In genomic region chr14:102524451-102525212, GRCh38 we compare ENCODE assay signal across 7 cellular contexts.
DNase-seq lines count a peak whose midpoint lies in the region; ATAC-seq and TF ChIP-seq lines count a peak whose summit lies in the region.

No MANE protein-coding gene starts in this region.

- DNase-seq in NCI-H187 treated with DMSO at 0.1 percent for 48 hours (lab: John Stamatoyannopoulos, UW) (peak; percentile 94), T-helper 22 cell (ENCODE audit: low read depth) (peak; percentile 78), astrocyte of the hippocampus (ENCODE audit: low read depth, low spot score) (peak; percentile 100), hypothalamus (lab: John Stamatoyannopoulos, UW) (peak; percentile 72 to 99 (median 95)), retinal pigment epithelial cell (ENCODE audit: low read depth) (peak; percentile 96)

- H3K4me3 ChIP-seq in retinal pigment epithelial cell (ENCODE audit: low read length): peak overlapping the region; percentile 76

- ATAC-seq in GM18499 (IDR thresholded peaks at IDR 0.05; ENCODE audit: insufficient read depth, unreplicated experiment): peak; percentile 82
- ATAC-seq in HG02943 (IDR thresholded peaks at IDR 0.05; ENCODE audit: low read depth, unreplicated experiment): peak; percentile 95

- TF ChIP-seq CTCF in retinal pigment epithelial cell (conservative IDR thresholded peaks at IDR 0.05; ENCODE audit: low read depth, low read length): peak; percentile 96

Comparison
In these comparisons a context has a peak if more than half of its experiments do, and no peak if none do; other contexts are left out.
1. Peak in every context shown above with its lines: DNase-seq, ATAC-seq and H3K4me3 ChIP-seq.